In genomic region chr12:109775172-109775881, GRCh38 we compare ENCODE assay signal across 8 cellular contexts. TPM values are rescaled to one million over a fixed set of nuclear protein-coding genes. Genes with fewer than 3 reads are reported as not detected.
DNase-seq lines count a peak whose midpoint lies in the region; ATAC-seq and TF ChIP-seq lines count a peak whose summit lies in the region.

No MANE protein-coding gene starts in this region.

- H2AFZ ChIP-seq in KMS-11 (ENCODE audit: low read depth), result no peak overlapping the region

- CTCF ChIA-PET in activated naive CD4-positive, alpha-beta T cell treated with anti-CD3 and anti-CD28 coated beads for 36 hours (lab: Charles Lee), result interaction anchor here (0.5 to 4.0 kb wide), 20 partner anchors 8 to 377 kb away, joined by 3 to 30 read pairs (median 4); no protein-coding TSS in a partner anchor

- TF ChIP-seq CTCF in KMS-11 (conservative IDR thresholded peaks at IDR 0.05; ENCODE audit: low read depth, low read length) (peak; percentile 79), upper lobe of right lung (IDR thresholded peaks at IDR 0.05) (peak; percentile 87)

- no peaks in the 10 kb centered on the region for H3K36me3 Mint-ChIP-seq in activated naive CD4-positive, alpha-beta T cell treated with anti-CD3 and anti-CD28 coated beads for 36 hours (ENCODE audit: low read depth)

- H3K27ac ChIP-seq in KMS-11, result no peak overlapping the region
- H3K27ac ChIP-seq in upper lobe of right lung, result no peak overlapping the region

- H3K4me1 ChIP-seq in KMS-11 (ENCODE audit: low read depth, poor library complexity, severe bottlenecking) (no peaks in the 10 kb centered on the region), upper lobe of right lung (no peaks in the 10 kb centered on the region)

- intact Hi-C loops in activated naive CD4-positive, alpha-beta T cell treated with anti-CD3 and anti-CD28 coated beads for 36 hours (cut with micrococcal nuclease), result loop anchor here (1.0 to 2.0 kb wide), 5 partner anchors 61 to 347 kb away; no protein-coding TSS in a partner anchor
- intact Hi-C loops in head of caudate nucleus (cut with DNase I), result loop anchor here (2.0 to 5.0 kb wide), 2 partner anchors 179 to 253 kb away; no protein-coding TSS in a partner anchor
- intact Hi-C loops in posterior vena cava (cut with DNase I), result loop anchor here in 1 of 2 donors (5.0 to 10.0 kb wide), 2 partner anchors 178 to 341 kb away; no protein-coding TSS in a partner anchor
- intact Hi-C loops in upper lobe of right lung (cut with DNase I), result loop anchor here (5.0 kb wide), 1 partner anchor 178 kb away; no protein-coding TSS in a partner anchor

- H3K4me2 ChIP-seq in KMS-11, result no peak overlapping the region

- H3K4me3 Mint-ChIP-seq in activated naive CD4-positive, alpha-beta T cell treated with anti-CD3 and anti-CD28 coated beads for 36 hours, result no peak overlapping the region

- H3K27me3 ChIP-seq in KMS-11 (ENCODE audit: insufficient read depth, low read depth), result no peaks in the 10 kb centered on the region
- no peaks in the 10 kb centered on the region for H3K27me3 ChIP-seq in upper lobe of right lung

- H3K27ac Mint-ChIP-seq in activated naive CD4-positive, alpha-beta T cell treated with anti-CD3 and anti-CD28 coated beads for 36 hours, result no peak overlapping the region

- no peaks in the 10 kb centered on the region for H3K27me3 Mint-ChIP-seq in activated naive CD4-positive, alpha-beta T cell treated with anti-CD3 and anti-CD28 coated beads for 36 hours (ENCODE audit: low read depth)

- no peaks in the 10 kb centered on the region for H3K36me3 ChIP-seq in KMS-11 (ENCODE audit: insufficient read depth)
- no peaks in the 10 kb centered on the region for H3K36me3 ChIP-seq in upper lobe of right lung

- H3K9me3 Mint-ChIP-seq in activated naive CD4-positive, alpha-beta T cell treated with anti-CD3 and anti-CD28 coated beads for 36 hours, result peaks cover 2% of the 10 kb centered on the region

- DNase-seq in Daoy (ENCODE audit: low read depth), result peak; percentile 73
- peak; percentile 69 for DNase-seq in SK-N-DZ (ENCODE audit: low spot score)
- DNase-seq in activated naive CD4-positive, alpha-beta T cell treated with anti-CD3 and anti-CD28 coated beads for 36 hours, result peak; percentile 84
- peak; percentile 71 to 95 (median 88) for DNase-seq in head of caudate nucleus
- DNase-seq in posterior vena cava (ENCODE audit: low spot score), result peak; percentile 91
- peak; percentile 88 for DNase-seq in upper lobe of right lung

- no peaks in the 10 kb centered on the region for H3K9me3 ChIP-seq in upper lobe of right lung

- H3K4me3 ChIP-seq in KMS-11 (IDR thresholded peaks at IDR 0.05; ENCODE audit: insufficient read depth, low read depth, low read length) (no peak overlapping the region), upper lobe of right lung (no peak overlapping the region)

- no peaks in the 10 kb centered on the region for H4K20me1 ChIP-seq in KMS-11 (ENCODE audit: insufficient read depth)

- no peaks in the 10 kb centered on the region for H3K79me2 ChIP-seq in KMS-11 (ENCODE audit: insufficient read depth, low read depth)

- H3K9ac ChIP-seq in KMS-11, result no peak overlapping the region

- peak; percentile 90 for ATAC-seq in upper lobe of right lung
- ATAC-seq in GM18511 (IDR thresholded peaks at IDR 0.05; ENCODE audit: unreplicated experiment), result no peak

- H3K4me1 Mint-ChIP-seq in activated naive CD4-positive, alpha-beta T cell treated with anti-CD3 and anti-CD28 coated beads for 36 hours (ENCODE audit: low read depth), result peaks cover 9% of the 10 kb centered on the region

RNA-seq across cellular contexts. Expression of gene TRPV4, which starts 57.9 kb away (rescaled TPM):
- 0.51 and 0.65 TPM in 2 replicates for total RNA-seq in Daoy (2014; rRNA removed; shearing (Covaris generic))
- polyA plus RNA-seq in SK-N-DZ (2014; cell fraction: cytosol; rRNA removed), result not detected in 2 replicates
- polyA plus RNA-seq in SK-N-DZ (2014; cell fraction: nucleus; rRNA removed), result not detected in 2 replicates
- not detected for total RNA-seq in activated naive CD4-positive, alpha-beta T cell treated with anti-CD3 and anti-CD28 coated beads for 36 hours
- total RNA-seq in posterior vena cava, result 1 to 10 TPM; 1.1 to 2.0 TPM
- total RNA-seq in upper lobe of right lung, result 4.5 TPM
